In genomic region chr22:50435701-50436115, GRCh38 we compare ENCODE assay signal across 22 cellular contexts. TPM values are rescaled to one million over a fixed set of nuclear protein-coding genes. Genes with fewer than 3 reads are reported as not detected.
"Had no signal": no experiment of that assay in that cellular context is flagged by ENCODE, and none has a peak within 500 bp of the region (broad histone marks: within the 10 kb centered on the region; RNA-seq: fewer than 3 reads in every experiment).

No MANE protein-coding gene starts in this region.

- H3K4me1 Mint-ChIP-seq: activated CD4-positive, alpha-beta T cell treated with anti-CD3 and anti-CD28 coated beads, Interleukin-2, amount 10 ng/mL, durations not matched to agents 24 days and 14 days; naive thymus-derived CD8-positive, alpha-beta T cell had no signal

- H3K27me3 Mint-ChIP-seq: activated CD4-positive, alpha-beta T cell treated with anti-CD3 and anti-CD28 coated beads, Interleukin-2, amount 10 ng/mL, durations not matched to agents 24 days and 14 days; activated T-cell treated with anti-CD3 and anti-CD28 coated beads, Interleukin-2, amount 50 U/mL, for 24 hours; effector memory CD8-positive, alpha-beta T cell; naive thymus-derived CD8-positive, alpha-beta T cell; type B pancreatic cell had no signal

- H3K9me3 ChIP-seq: adrenal gland, gastrocnemius medialis, heart left ventricle, pancreas, right lobe of liver, stomach had no signal

- H3K4me3 Mint-ChIP-seq: activated CD4-positive, alpha-beta T cell treated with anti-CD3 and anti-CD28 coated beads, Interleukin-2, amount 10 ng/mL, durations not matched to agents 24 days and 14 days; activated CD8-positive, alpha-beta T cell treated with anti-CD3 and anti-CD28 coated beads, Interleukin-2, amount 10 ng/mL, durations not matched to agents 7 days and 5 days; activated T-cell treated with anti-CD3 and anti-CD28 coated beads, Interleukin-2, amount 50 U/mL, for 24 hours; effector memory CD8-positive, alpha-beta T cell; naive thymus-derived CD8-positive, alpha-beta T cell; type B pancreatic cell had no signal

- H3K9me3 Mint-ChIP-seq: activated CD4-positive, alpha-beta T cell treated with anti-CD3 and anti-CD28 coated beads, Interleukin-2, amount 10 ng/mL, durations not matched to agents 24 days and 14 days; activated naive CD4-positive, alpha-beta T cell treated with anti-CD3 and anti-CD28 coated beads, Interleukin-2, amount 50 U/mL, for 72 hours; activated T-cell treated with anti-CD3 and anti-CD28 coated beads, Interleukin-2, amount 50 U/mL, for 24 hours; effector memory CD8-positive, alpha-beta T cell; naive thymus-derived CD8-positive, alpha-beta T cell; type B pancreatic cell had no signal

- H3K27ac Mint-ChIP-seq: activated CD4-positive, alpha-beta T cell treated with anti-CD3 and anti-CD28 coated beads, Interleukin-2, amount 10 ng/mL, durations not matched to agents 24 days and 14 days; activated CD8-positive, alpha-beta T cell treated with anti-CD3 and anti-CD28 coated beads, Interleukin-2, amount 10 ng/mL, durations not matched to agents 7 days and 5 days; effector memory CD8-positive, alpha-beta T cell; type B pancreatic cell had no signal

- ATAC-seq: activated CD8-positive, alpha-beta T cell treated with anti-CD3 and anti-CD28 coated beads, Interleukin-2, amount 10 ng/mL, durations not matched to agents 7 days and 5 days; effector memory CD8-positive, alpha-beta T cell; gastrocnemius medialis; naive thymus-derived CD8-positive, alpha-beta T cell; pancreas had no signal

- H3K27me3 ChIP-seq: adrenal gland, cardiac muscle cell, gastrocnemius medialis, heart left ventricle, pancreas, right lobe of liver, stomach had no signal

- H3K4me1 ChIP-seq: adrenal gland, gastrocnemius medialis, heart left ventricle, pancreas, right lobe of liver had no signal

- H3K4me3 ChIP-seq: adrenal gland, cardiac muscle cell, gastrocnemius medialis, heart left ventricle, pancreas, right lobe of liver, stomach had no signal

- DNase-seq: activated CD4-positive, alpha-beta T cell treated with anti-CD3 and anti-CD28 coated beads, Interleukin-2, amount 10 ng/mL, durations not matched to agents 24 days and 14 days; activated CD8-positive, alpha-beta T cell treated with anti-CD3 and anti-CD28 coated beads, Interleukin-2, amount 10 ng/mL, durations not matched to agents 7 days and 5 days; activated T-cell treated with anti-CD3 and anti-CD28 coated beads, Interleukin-2, amount 50 U/mL, for 24 hours; effector memory CD8-positive, alpha-beta T cell; gastrocnemius medialis; small intestine; stimulated activated CD4-positive, alpha-beta T cell treated with anti-CD3 and anti-CD28 coated beads, Interleukin-4, amount 100 ng/mL, for 1 hour; stomach; T-helper 1 cell; T-helper 9 cell had no signal

- H3K27ac ChIP-seq: adrenal gland, cardiac muscle cell, gastrocnemius medialis, heart left ventricle, pancreas, right lobe of liver, stomach had no signal

- H3K36me3 Mint-ChIP-seq: activated naive CD4-positive, alpha-beta T cell treated with anti-CD3 and anti-CD28 coated beads, Interleukin-2, amount 50 U/mL, for 72 hours had no signal

RNA-seq across cellular contexts. Expression of gene MIOX, which starts 51.0 kb away (rescaled TPM):
- total RNA-seq: adrenal gland, cardiac muscle cell, dermis microvascular lymphatic vessel endothelial cell, gastrocnemius medialis, heart left ventricle, lower leg skin, mesenteric fat pad, right lobe of liver, stomach, temporal lobe had no signal
- polyA plus RNA-seq: adrenal gland, cardiac muscle cell, heart left ventricle had no signal
